In genomic region chr12:88383405-88383804, GRCh38 we compare ENCODE assay signal across 22 cellular contexts.
DNase-seq lines count a peak whose midpoint lies in the region; ATAC-seq lines count a peak whose summit lies in the region.
"Had no signal": no experiment of that assay in that cellular context is flagged by ENCODE, and none has a peak within 500 bp of the region (broad histone marks: within the 10 kb centered on the region; RNA-seq: fewer than 3 reads in every experiment).

No MANE protein-coding gene starts in this region.

- DNase-seq in OCI-M1 (lab: John Stamatoyannopoulos, UW) (peak; percentile 66), SKM-1 treated with dmso at 0.1 percent for 144 hours (lab: John Stamatoyannopoulos, UW; ENCODE audit: unreplicated experiment) (no peak)
- no peak for DNase-seq in stimulated activated CD4-positive, alpha-beta T cell treated with anti-CD3 and anti-CD28 coated beads, Interleukin-15, amount 100 ng/mL, for 24 hours
- no peak for DNase-seq in stimulated activated CD4-positive, alpha-beta T cell treated with anti-CD3 and anti-CD28 coated beads, Interleukin-2, amount 100 ng/mL, for 24 hours
- DNase-seq: activated B cell treated with CpG ODN at 0.5 μM for 24 hours; activated CD4-positive, alpha-beta memory T cell treated with anti-CD3 and anti-CD28 coated beads, Interleukin-2, amount 10 ng/mL, durations not matched to agents 7 days and 5 days; amniotic stem cell; CD4-positive, CD25-positive, alpha-beta regulatory T cell; DMS53; foreskin keratinocyte; GM23248; hippocampal formation; islet precursor cell; lower lobe of right lung; NCI-H1417 treated with DMSO at 0.1 percent for 48 hours; NCI-H2171 treated with DMSO at 0.1 percent for 48 hours; NCI-H774; stimulated activated CD4-positive, alpha-beta T cell treated with anti-CD3 and anti-CD28 coated beads, Interleukin-12 subunit alpha, Interleukin-12 subunit beta, amount 100 ng/mL, for 4 hours had no signal

- ATAC-seq in GM18858 (IDR thresholded peaks at IDR 0.05; ENCODE audit: unreplicated experiment), result peak; percentile 52
- ATAC-seq in GM21786 (IDR thresholded peaks at IDR 0.05; ENCODE audit: unreplicated experiment), result peak; percentile 57
- peak; percentile 67 for ATAC-seq in HG03442 (IDR thresholded peaks at IDR 0.05; ENCODE audit: unreplicated experiment)
- ATAC-seq in GM21737 (IDR thresholded peaks at IDR 0.05; ENCODE audit: unreplicated experiment), result no peak
- ATAC-seq: foreskin keratinocyte, lower lobe of right lung had no signal
